Comparison of ENCODE assay signal across 8 cellular contexts in genomic region chr17:50947844-50948514, GRCh38.
DNase-seq lines count a peak whose midpoint lies in the region; ATAC-seq and TF ChIP-seq lines count a peak whose summit lies in the region.

No MANE protein-coding gene starts in this region.

- H3K4me3 ChIP-seq in right cardiac atrium (ENCODE audit: low read length) (no peak overlapping the region), stomach (no peak overlapping the region)

- no peaks in the 10 kb centered on the region for H3K9me3 ChIP-seq in right cardiac atrium (ENCODE audit: control insufficient read depth, low read length)
- H3K9me3 ChIP-seq in stomach = no peaks in the 10 kb centered on the region

- peaks cover 13% of the 10 kb centered on the region for H3K4me1 ChIP-seq in right cardiac atrium (ENCODE audit: control insufficient read depth, insufficient read depth, low read length)
- peaks cover 54 to 83% (median 73%) of the 10 kb centered on the region in 4 donors for H3K4me1 ChIP-seq in stomach

- no peak for TF ChIP-seq POLR2A in stomach (IDR thresholded peaks at IDR 0.05)

- H3K27me3 ChIP-seq in right cardiac atrium (ENCODE audit: control insufficient read depth, insufficient read depth) = no peaks in the 10 kb centered on the region
- H3K27me3 ChIP-seq in stomach = no peaks in the 10 kb centered on the region

- ATAC-seq in SK-N-SH treated with all-trans-retinoic acid at 6 μM for 48 hours (no peak), right cardiac atrium (no peak), GM18858 (IDR thresholded peaks at IDR 0.05; ENCODE audit: unreplicated experiment) (no peak)

- intact Hi-C loops in right cardiac atrium (cut with DNase I) (loop anchor here in 3 of 4 donors (5.0 kb wide), 1 partner anchor 96 kb away; no protein-coding TSS in a partner anchor), stomach (cut with DNase I; ENCODE audit: low total_unique reads) (no loop called here)

- no peak for TF ChIP-seq EP300 in stomach (IDR thresholded peaks at IDR 0.05)

- DNase-seq in HT-29 (ENCODE audit: low spot score) (peak; percentile 86), right cardiac atrium (peak; percentile 68 to 88 (median 88)), stomach (peak; percentile 96), NCI-H2171 (lab: John Stamatoyannopoulos, UW) (no peak), germinal center (ENCODE audit: low spot score) (no peak), putamen (ENCODE audit: low spot score) (no peak)

- no peaks in the 10 kb centered on the region for H3K36me3 ChIP-seq in stomach

- WGBS in right cardiac atrium = 61% methylated on average over 14 of the region's 14 CpGs
- 33 to 40% (median 38%) methylated on average over 14 of the region's 14 CpGs for WGBS in stomach, 5 donors

- peak overlapping the region; percentile 28 for H3K27ac ChIP-seq in right cardiac atrium (ENCODE audit: low read length)
- H3K27ac ChIP-seq in stomach = peak overlapping the region; percentile 83 to 92 (median 86)

- no peak for TF ChIP-seq CTCF in stomach (IDR thresholded peaks at IDR 0.05)

TF ChIP-seq in SK-N-SH treated with all-trans-retinoic acid at 6 μM for 48 hours, 23 proteins besides CTCF, POLR2A, EP300 and RAD21:
- TF ChIP-seq PATZ1 (CRISPR knock-in tag; IDR thresholded peaks at IDR 0.05; ENCODE audit: borderline replicate concordance) (0 out of 2 replicates have a peak, but pooled peaks have one; percentile 52), TSHZ2 (CRISPR knock-in tag; IDR thresholded peaks at IDR 0.05) (peak; percentile 62; the same call in 1 of the 2 replicates), TOX (CRISPR knock-in tag; IDR thresholded peaks at IDR 0.05; ENCODE audit: borderline replicate concordance) (no peak), TCF4 (CRISPR knock-in tag; IDR thresholded peaks at IDR 0.05; ENCODE audit: borderline replicate concordance) (0 out of 2 replicates have a peak, but pooled peaks have one; percentile 49), CSDC2 (CRISPR knock-in tag; IDR thresholded peaks at IDR 0.05) (no peak), ZFP30 (CRISPR knock-in tag; IDR thresholded peaks at IDR 0.05) (0 out of 2 replicates have a peak, but pooled peaks have one; percentile 15)

Comparison
In these comparisons a context has a peak if more than half of its experiments do, and no peak if none do; other contexts are left out.
1. DNase-seq: peak in HT-29 (single experiment), right cardiac atrium (3 of 3) and stomach (single experiment); none in NCI-H2171 (single experiment), germinal center (single experiment) and putamen (single experiment).